16 cellular contexts compared by ENCODE assay signal in genomic region chr7:47501406-47501805, GRCh38.
DNase-seq lines count a peak whose midpoint lies in the region; ATAC-seq and TF ChIP-seq lines count a peak whose summit lies in the region.
"Had no signal": no experiment of that assay in that cellular context is flagged by ENCODE, and none has a peak within 500 bp of the region (broad histone marks: within the 10 kb centered on the region; RNA-seq: fewer than 3 reads in every experiment).

No MANE protein-coding gene starts in this region.

- H3K27ac Mint-ChIP-seq in brain (peak overlapping the region in 3 of 5 experiments; percentile 72 to 89 (median 86)), type B pancreatic cell (peak overlapping the region; percentile 48)
- H3K27ac Mint-ChIP-seq: T-helper 1 cell treated with Interleukin-12 subunit alpha and Interleukin-12 subunit beta and Interleukin-4 antibody, amounts not matched to agents 30 μg/mL and 1 μg/mL, for 36 hours had no signal

- peaks cover 5% of the 10 kb centered on the region for H3K27me3 Mint-ChIP-seq in brain
- H3K27me3 Mint-ChIP-seq in type B pancreatic cell = no peaks in the 10 kb centered on the region

- H3K9me3 Mint-ChIP-seq in brain (no peaks in the 10 kb centered on the region), type B pancreatic cell (no peaks in the 10 kb centered on the region)
- H3K9me3 Mint-ChIP-seq: T-helper 1 cell treated with Interleukin-12 subunit alpha and Interleukin-12 subunit beta and Interleukin-4 antibody, amounts not matched to agents 30 μg/mL and 1 μg/mL, for 36 hours had no signal

- no peak overlapping the region for H2AFZ ChIP-seq in mesenchymal stem cell (ENCODE audit: low read depth, low read length)

- H3K4me1 ChIP-seq in heart left ventricle (peaks cover 0 to 84% (median 27%) of the 10 kb centered on the region in 12 donors), mesenchymal stem cell (ENCODE audit: control insufficient read depth, insufficient read depth, low read depth, low read length) (peaks cover 54% of the 10 kb centered on the region), colonic mucosa (peaks cover 23% of the 10 kb centered on the region), suprapubic skin (peaks cover 15% of the 10 kb centered on the region)

- peak overlapping the region; percentile 70 to 71 for H2BK12ac ChIP-seq in mesenchymal stem cell (ENCODE audit: low read length in 2 of 2)

- H3K36me3 ChIP-seq in heart left ventricle (peaks cover 0 to 11% (median 0%) of the 10 kb centered on the region in 9 donors), mesenchymal stem cell (ENCODE audit: control insufficient read depth in 1 of 2, insufficient read depth in 2 of 2, low read depth in 1 of 2, low read length in 2 of 2) (peaks cover 0 to 47% of the 10 kb centered on the region in 2 experiments), colonic mucosa (no peaks in the 10 kb centered on the region), suprapubic skin (no peaks in the 10 kb centered on the region)

- H3K9me3 ChIP-seq in heart left ventricle (no peaks in the 10 kb centered on the region), mesenchymal stem cell (ENCODE audit: control insufficient read depth, low read length) (no peaks in the 10 kb centered on the region), colonic mucosa (no peaks in the 10 kb centered on the region), suprapubic skin (no peaks in the 10 kb centered on the region)
- H3K9me3 ChIP-seq: body of pancreas, MG63 had no signal

- peak overlapping the region in 1 of 2 experiments; percentile 93 for H3K18ac ChIP-seq in mesenchymal stem cell (ENCODE audit: low read depth in 1 of 2, low read length in 2 of 2)

- H3K36me3 Mint-ChIP-seq in brain (no peaks in the 10 kb centered on the region), type B pancreatic cell (peaks cover 13% of the 10 kb centered on the region)

- no peak overlapping the region for H3K23ac ChIP-seq in mesenchymal stem cell (ENCODE audit: low read length in 2 of 2)

- intact Hi-C loops in heart left ventricle (cut with DNase I) = loop anchor here in 1 of 10 donors (5.0 kb wide), 1 partner anchor 76 kb away; no protein-coding TSS in a partner anchor
- intact Hi-C loops in cardiac septum (cut with DNase I) = no loop called here
- intact Hi-C loops in colonic mucosa (cut with DNase I) = no loop called here

- H2AK5ac ChIP-seq in mesenchymal stem cell (ENCODE audit: low read length, severe bottlenecking) = peak overlapping the region; percentile 12

- H3K4me1 Mint-ChIP-seq in brain (peaks cover 98% of the 10 kb centered on the region), type B pancreatic cell (ENCODE audit: unreplicated experiment) (peaks cover 73% of the 10 kb centered on the region)

- H3K9ac ChIP-seq in mesenchymal stem cell (ENCODE audit: low read length) (no peak overlapping the region), colonic mucosa (ENCODE audit: low read depth in 2 of 2, low read length in 2 of 2) (peak overlapping the region in 1 of 2 donors; percentile 41)

- 73 to 81% (median 75%) methylated on average over 11 of the region's 11 CpGs for WGBS in heart left ventricle, 4 donors
- WGBS in mesenchymal stem cell = under 1% methylated on average over 11 of the region's 11 CpGs
- WGBS in suprapubic skin = 79% methylated on average over 11 of the region's 11 CpGs

- no peak overlapping the region for H2BK15ac ChIP-seq in mesenchymal stem cell (ENCODE audit: low read depth, poor library complexity, severe bottlenecking)

- ATAC-seq in heart left ventricle (peak in 3 of 4 donors; percentile 11 to 71 (median 35)), GM18861 (IDR thresholded peaks at IDR 0.05; ENCODE audit: unreplicated experiment) (no peak)
- ATAC-seq: body of pancreas had no signal

- H3K27ac ChIP-seq in heart left ventricle (peak overlapping the region in 2 of 12 donors; percentile 9 to 89), mesenchymal stem cell (ENCODE audit: low read length, poor library complexity, severe bottlenecking) (peak overlapping the region; percentile 87), colonic mucosa (no peak overlapping the region), suprapubic skin (no peak overlapping the region)
- H3K27ac ChIP-seq: 22Rv1 had no signal

- H2BK120ac ChIP-seq in mesenchymal stem cell (ENCODE audit: low read depth, low read length) = peak overlapping the region; percentile 55

- TF ChIP-seq CTCF in heart left ventricle (IDR thresholded peaks at IDR 0.05) = no peak
- no peak for TF ChIP-seq CTCF in brain (conservative IDR thresholded peaks at IDR 0.05)
- no peak for TF ChIP-seq CTCF in type B pancreatic cell (conservative IDR thresholded peaks at IDR 0.05)
- TF ChIP-seq CTCF in colonic mucosa (IDR thresholded peaks at IDR 0.05) = no peak
- no peak for TF ChIP-seq CTCF in suprapubic skin (IDR thresholded peaks at IDR 0.05)

- no peak overlapping the region for H3K14ac ChIP-seq in mesenchymal stem cell (ENCODE audit: low read length in 2 of 2)

- no peak for TF ChIP-seq POLR2A in heart left ventricle (IDR thresholded peaks at IDR 0.05)
- no peak for TF ChIP-seq POLR2A in suprapubic skin (IDR thresholded peaks at IDR 0.05)

- H3K4me3 ChIP-seq in heart left ventricle = no peak overlapping the region
- H3K4me3 ChIP-seq in mesenchymal stem cell (ENCODE audit: insufficient read depth in 1 of 2, low read depth in 1 of 2, low read length in 2 of 2) = no peak overlapping the region
- no peak overlapping the region for H3K4me3 ChIP-seq in colonic mucosa
- H3K4me3 ChIP-seq in suprapubic skin = no peak overlapping the region
- H3K4me3 ChIP-seq: body of pancreas, MG63 had no signal

- no peak overlapping the region for H3K4me2 ChIP-seq in mesenchymal stem cell (ENCODE audit: low read length, poor library complexity, severe bottlenecking)

- H2BK5ac ChIP-seq in mesenchymal stem cell (ENCODE audit: low read depth, low read length, poor library complexity, severe bottlenecking) = peak overlapping the region; percentile 20

- TF ChIP-seq EP300 in suprapubic skin (IDR thresholded peaks at IDR 0.05) = no peak

- peaks cover 48% of the 10 kb centered on the region for H3K79me1 ChIP-seq in mesenchymal stem cell (replicated peaks; ENCODE audit: low read length, poor library complexity, severe bottlenecking)

- H4K91ac ChIP-seq in mesenchymal stem cell (ENCODE audit: low read length) = peak overlapping the region; percentile 87

- peak overlapping the region in 1 of 5 experiments; percentile 37 for H3K4me3 Mint-ChIP-seq in brain
- no peak overlapping the region for H3K4me3 Mint-ChIP-seq in type B pancreatic cell
- H3K4me3 Mint-ChIP-seq: T-helper 1 cell treated with Interleukin-12 subunit alpha and Interleukin-12 subunit beta and Interleukin-4 antibody, amounts not matched to agents 30 μg/mL and 1 μg/mL, for 36 hours had no signal

- H4K8ac ChIP-seq in mesenchymal stem cell (ENCODE audit: low read length) = peak overlapping the region; percentile 66

- H3K4ac ChIP-seq in mesenchymal stem cell (ENCODE audit: low read depth in 1 of 2, low read length in 2 of 2) = peak overlapping the region; percentile 1 to 87

- DNase-seq in heart left ventricle (peak in 1 of 5 donors; percentile 66), cardiac septum (ENCODE audit: low spot score) (no peak), mesenchymal stem cell (peak; percentile 97), type B pancreatic cell (ENCODE audit: extremely low spot score, unreplicated experiment) (no peak), colonic mucosa (no peak), suprapubic skin (ENCODE audit: low spot score in 2 of 2) (no peak)
- DNase-seq: body of pancreas; foreskin melanocyte; GF-D8; MG63; NCI-H526 treated with DMSO at 0.1 percent for 48 hours; stimulated activated CD4-positive, alpha-beta T cell treated with anti-CD3 and anti-CD28 coated beads, Interleukin-2, amount 100 ng/mL, for 24 hours had no signal

- H3K27me3 ChIP-seq in heart left ventricle = no peaks in the 10 kb centered on the region
- peaks cover 0 to 6% of the 10 kb centered on the region in 2 experiments for H3K27me3 ChIP-seq in mesenchymal stem cell (ENCODE audit: control insufficient read depth in 1 of 2, insufficient read depth in 1 of 2, low read length in 2 of 2)
- no peaks in the 10 kb centered on the region for H3K27me3 ChIP-seq in colonic mucosa
- no peaks in the 10 kb centered on the region for H3K27me3 ChIP-seq in suprapubic skin
- H3K27me3 ChIP-seq: body of pancreas, MG63 had no signal
